In genomic region chr19:36837902-36838783, GRCh38 we compare ENCODE assay signal across 8 cellular contexts. TPM values are rescaled to one million over a fixed set of nuclear protein-coding genes. Genes with fewer than 3 reads are reported as not detected.
DNase-seq lines count a peak whose midpoint lies in the region; ATAC-seq and TF ChIP-seq lines count a peak whose summit lies in the region.

ZNF790 (minus strand) TSS chr19:36838387; CDS start chr19:36825619, 12,768 bp downstream.

- H3K27ac ChIP-seq in H9 (ENCODE audit: insufficient read length, low read depth, low read length) (no peak within 1 kb of the TSS), left ventricle myocardium inferior (replicated peaks) (peak within 1 kb of the TSS; percentile 96), upper lobe of right lung (peak within 1 kb of the TSS; percentile 87)

- no peak within 1 kb of the TSS for H2BK5ac ChIP-seq in H9 (ENCODE audit: insufficient read length, low read length)

- no peak within 1 kb of the TSS for H2BK15ac ChIP-seq in H9 (ENCODE audit: low read depth, low read length)

- H3K18ac ChIP-seq in H9 (ENCODE audit: insufficient read length, low read depth, low read length) = peak within 1 kb of the TSS; percentile 86

- no peak within 1 kb of the TSS for H2BK20ac ChIP-seq in H9 (ENCODE audit: low read depth, low read length, poor library complexity, severe bottlenecking)

- peaks cover 3% of the 10 kb centered on the region; the same call in 1 of the 2 replicates for H3K79me2 ChIP-seq in H9 (ENCODE audit: insufficient read depth, low read length)

- no peak within 1 kb of the TSS for H2AK5ac ChIP-seq in H9 (ENCODE audit: insufficient read length, low read length)

- no peak within 1 kb of the TSS for H3K4ac ChIP-seq in H9 (ENCODE audit: low read depth, low read length)

- ATAC-seq in T-cell (replicated peaks in 1 of 4) (peak; percentile 89 to 91 (median 90)), upper lobe of right lung (peak; percentile 99)

- H3K4me3 ChIP-seq in NB4 (ENCODE audit: low read depth, low read length) (peak within 1 kb of the TSS; percentile 76), left ventricle myocardium inferior (peak within 1 kb of the TSS; percentile 89), upper lobe of right lung (peak within 1 kb of the TSS; percentile 73)

- H4K8ac ChIP-seq in H9 (replicated peaks; ENCODE audit: insufficient read length, low read depth, low read length) = no peak within 1 kb of the TSS

- CTCF ChIA-PET in T-cell (lab: Charles Lee) = interaction anchor here in 1 of 2 donors (1.0 to 1.8 kb wide), 3 partner anchors 11 to 12 kb away, joined by 3 to 5 read pairs (median 4); partner anchors contain the start of gene ZNF345

- peaks cover under 1% of the 10 kb centered on the region for H3K79me1 ChIP-seq in H9 (ENCODE audit: insufficient read depth, low read depth, low read length, poor library complexity, severe bottlenecking)

- no peak within 1 kb of the TSS for H3K56ac ChIP-seq in H9 (ENCODE audit: insufficient read length, low read depth, low read length)

- H2BK12ac ChIP-seq in H9 (ENCODE audit: insufficient read length, low read depth, low read length) = no peak within 1 kb of the TSS

- POLR2A ChIA-PET in T-cell (lab: Charles Lee) = interaction anchor here (0.5 to 2.2 kb wide), 7 partner anchors 12 to 1536 kb away, joined by 3 to 26 read pairs (median 7); partner anchors contain the start of genes ZNF345 (in 2 of the 2), PSMD8 (in 1 of the 2) and ZNF850 (in 1 of the 2)

- peak; percentile 34 for TF ChIP-seq POLR2A in NB4 (IDR thresholded peaks at IDR 0.05; ENCODE audit: extremely low read depth, insufficient read length)

- H3K4me1 Mint-ChIP-seq in H9 = peaks cover 3 to 5% of the 10 kb centered on the region in 2 experiments
- peaks cover 0 to 9% (median 8%) of the 10 kb centered on the region in 3 donors for H3K4me1 Mint-ChIP-seq in T-cell
- peaks cover 3% of the 10 kb centered on the region for H3K4me1 Mint-ChIP-seq in progenitor cell of endocrine pancreas (ENCODE audit: low read depth)

- no peak within 1 kb of the TSS for H3K23ac ChIP-seq in H9 (ENCODE audit: insufficient read length, low read depth, low read length)

- no peak within 1 kb of the TSS for H3T11ph ChIP-seq in H9 (ENCODE audit: low read length)

- H3K27me3 ChIP-seq in H9 (ENCODE audit: insufficient read depth, low read length) = no peaks in the 10 kb centered on the region
- no peaks in the 10 kb centered on the region for H3K27me3 ChIP-seq in left ventricle myocardium inferior (ENCODE audit: low read depth)
- H3K27me3 ChIP-seq in upper lobe of right lung = no peaks in the 10 kb centered on the region

- intact Hi-C loops in left ventricle myocardium inferior (cut with micrococcal nuclease) (no loop called here), upper lobe of right lung (cut with DNase I) (no loop called here)

- no peak within 1 kb of the TSS for H2BK120ac ChIP-seq in H9 (ENCODE audit: low read depth, low read length, poor library complexity, severe bottlenecking)

- H3K27ac Mint-ChIP-seq in H9 (peak within 1 kb of the TSS in 1 of 3 experiments; percentile 53; a peak in 1 of 7 replicates), T-cell (peak within 1 kb of the TSS in 1 of 2 donors; percentile 16), progenitor cell of endocrine pancreas (no peak within 1 kb of the TSS)

- H3K4me1 ChIP-seq in H9 (ENCODE audit: insufficient read depth, low read length) = no peaks in the 10 kb centered on the region
- peaks cover 32% of the 10 kb centered on the region for H3K4me1 ChIP-seq in left ventricle myocardium inferior
- no peaks in the 10 kb centered on the region for H3K4me1 ChIP-seq in upper lobe of right lung

- H3K4me3 Mint-ChIP-seq in H9 (no peak within 1 kb of the TSS; a peak in 1 of 5 replicates), T-cell (no peak within 1 kb of the TSS), progenitor cell of endocrine pancreas (ENCODE audit: low read depth) (no peak within 1 kb of the TSS)

- H3K27me3 Mint-ChIP-seq in H9 (ENCODE audit: low read depth) (no peaks in the 10 kb centered on the region; the same call in 1 of the 2 replicates), T-cell (no peaks in the 10 kb centered on the region), progenitor cell of endocrine pancreas (no peaks in the 10 kb centered on the region)

- H4K91ac ChIP-seq in H9 (ENCODE audit: insufficient read length, low read depth, low read length) = no peak within 1 kb of the TSS

- H3K14ac ChIP-seq in H9 (ENCODE audit: insufficient read depth, low read length) = peak within 1 kb of the TSS; percentile 88

- H3K9me3 ChIP-seq in H9 (ENCODE audit: control insufficient read depth, low read depth, low read length) = no peaks in the 10 kb centered on the region
- H3K9me3 ChIP-seq in left ventricle myocardium inferior (replicated peaks) = peaks cover 36% of the 10 kb centered on the region
- peaks cover 29% of the 10 kb centered on the region for H3K9me3 ChIP-seq in upper lobe of right lung

- no peak within 1 kb of the TSS for H4K5ac ChIP-seq in H9 (ENCODE audit: insufficient read length, low read depth, low read length)

- H3K36me3 Mint-ChIP-seq in H9 (ENCODE audit: insufficient read depth in 1 of 3, low read depth in 3 of 3) (peaks cover 33 to 39% (median 35%) of the 10 kb centered on the region in 3 experiments), T-cell (peaks cover 46% of the 10 kb centered on the region), progenitor cell of endocrine pancreas (ENCODE audit: insufficient read depth) (peaks cover 39% of the 10 kb centered on the region)

- peak within 1 kb of the TSS; percentile 81 for H3K9ac ChIP-seq in H9 (ENCODE audit: extremely low read depth, insufficient read length, low read length)

- WGBS in H9 (ENCODE audit: extremely low coverage, insufficient read length, low lambda C conversion rate) = no CpG with 5 or more reads among the region's 56 CpGs

- H3K36me3 ChIP-seq in left ventricle myocardium inferior (peaks cover 43% of the 10 kb centered on the region), upper lobe of right lung (peaks cover 7% of the 10 kb centered on the region)

- peak within 1 kb of the TSS; percentile 91 for H3K4me2 ChIP-seq in H9 (ENCODE audit: insufficient read depth, insufficient read length, low read length)

- TF ChIP-seq CTCF in H9 (conservative IDR thresholded peaks at IDR 0.05) (no peak), NB4 (IDR thresholded peaks at IDR 0.05; ENCODE audit: low read depth, low read length) (no peak), left ventricle myocardium inferior (IDR thresholded peaks at IDR 0.05; ENCODE audit: borderline replicate concordance) (no peak), progenitor cell of endocrine pancreas (IDR thresholded peaks at IDR 0.05; ENCODE audit: unreplicated experiment) (no peak), upper lobe of right lung (IDR thresholded peaks at IDR 0.05) (no peak)

- DNase-seq in GDM1 (lab: John Stamatoyannopoulos, UW) (peak; percentile 74), H9 (peak; percentile 90), NB4 (ENCODE audit: low read depth) (peak; percentile 86), T-cell (peak; percentile 71 to 87 (median 80)), amniotic stem cell (lab: John Stamatoyannopoulos, UW) (peak; percentile 80), left ventricle myocardium inferior (peak; percentile 90), progenitor cell of endocrine pancreas (ENCODE audit: low spot score, unreplicated experiment) (peak; percentile 75), upper lobe of right lung (peak; percentile 91)

- H2AFZ ChIP-seq in H9 (ENCODE audit: low read length) = no peak within 1 kb of the TSS

- peaks cover 16 to 33% of the 10 kb centered on the region in 2 experiments for H3K9me3 Mint-ChIP-seq in H9
- H3K9me3 Mint-ChIP-seq in T-cell = peaks cover 15 to 38% (median 24%) of the 10 kb centered on the region in 3 donors
- peaks cover 19% of the 10 kb centered on the region for H3K9me3 Mint-ChIP-seq in progenitor cell of endocrine pancreas (ENCODE audit: low read depth)

- peaks cover 11% of the 10 kb centered on the region for H3K23me2 ChIP-seq in H9 (ENCODE audit: insufficient read length, low read depth, low read length, poor library complexity, severe bottlenecking)

- no peaks in the 10 kb centered on the region for H4K20me1 ChIP-seq in H9 (ENCODE audit: control insufficient read depth, insufficient read depth, insufficient read length)

RNA-seq across cellular contexts. Expression of gene ZNF790, which starts in this region (rescaled TPM):
- total RNA-seq in H9 (2021) (8.2 and 9.6 TPM in 2 replicates), T-cell (10 to 100 TPM in 3 of 5 donors, 1 to 10 TPM in 2; 4.7 to 12.9 (median 11.7) TPM), left ventricle myocardium inferior (7.3 TPM), progenitor cell of endocrine pancreas (12.1 and 13.7 TPM in 2 replicates), upper lobe of right lung (5.7 TPM)
